ENCODE assay signal across 9 cellular contexts in genomic region chr7:52720856-52721255, GRCh38.
"Had no signal": no experiment of that assay in that cellular context is flagged by ENCODE, and none has a peak within 500 bp of the region (broad histone marks: within the 10 kb centered on the region; RNA-seq: fewer than 3 reads in every experiment).

No MANE protein-coding gene starts in this region.

- FAIRE-seq: HepG2 had no signal

- H3K4me3 ChIP-seq: GM23248 had no signal

- H3K27me3 Mint-ChIP-seq: IgD-negative memory B cell had no signal

- ATAC-seq: HepG2 had no signal

- H2AFZ ChIP-seq: GM23248 had no signal

- H3K36me3 Mint-ChIP-seq: IgD-negative memory B cell had no signal

- H3K9ac ChIP-seq: GM23248, KMS-11 had no signal

- H3K4me2 ChIP-seq: KMS-11 had no signal

- DNase-seq: GM23248, GOT3, H9, HCEC 1CT, KBM-7 had no signal

- H3K4me1 Mint-ChIP-seq: H9, IgD-negative memory B cell had no signal

- H3K4me3 Mint-ChIP-seq: H9, IgD-negative memory B cell had no signal

- H3K27ac Mint-ChIP-seq: H9, IgD-negative memory B cell had no signal

- H3K27ac ChIP-seq: GM23248, HL-60, KMS-11 had no signal
